Comparison of ENCODE assay signal across 13 cellular contexts in the genomic region with DNA sequence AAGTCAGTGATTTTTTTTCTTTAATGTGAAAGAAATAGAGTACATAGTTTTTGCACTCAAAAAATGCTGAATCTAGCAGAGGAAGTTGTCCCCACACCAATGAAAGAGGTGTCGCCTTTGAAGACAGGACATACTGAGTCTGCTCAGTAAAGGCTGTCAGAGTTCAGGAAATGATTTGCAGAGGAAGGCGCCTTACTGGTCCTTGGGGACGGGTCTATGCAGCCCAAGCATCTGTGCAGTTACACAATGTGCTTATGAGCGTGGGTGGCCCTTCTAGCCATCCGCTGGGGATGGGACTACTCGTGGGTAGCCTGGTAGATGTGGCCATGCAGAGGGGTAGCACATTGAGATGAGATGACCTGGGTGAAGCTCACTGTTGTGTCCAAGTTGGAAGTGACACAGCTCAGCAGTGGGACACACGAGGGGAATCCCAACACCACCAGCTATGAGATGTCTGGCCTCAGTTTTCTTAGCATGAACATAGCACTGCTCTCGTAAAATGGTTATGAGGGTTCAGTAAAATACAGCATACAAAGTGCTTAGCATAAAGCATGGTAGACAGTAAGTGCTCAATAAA.
DNase-seq lines count a peak whose midpoint lies in the region; ATAC-seq, FAIRE-seq and TF ChIP-seq lines count a peak whose summit lies in the region.
"Had no signal": no experiment of that assay in that cellular context is flagged by ENCODE, and none has a peak within 500 bp of the region (broad histone marks: within the 10 kb centered on the region; RNA-seq: fewer than 3 reads in every experiment).

No MANE protein-coding gene starts in this region.

- no peak overlapping the region for H2BK20ac ChIP-seq in H1 (ENCODE audit: low read length)

- no peak overlapping the region for H3K4me3 ChIP-seq in H1 (ENCODE audit: extremely low read depth in 1 of 4, insufficient read depth in 2 of 4, low read depth in 3 of 4, low read length in 4 of 4)
- no peak overlapping the region for H3K4me3 ChIP-seq in tibial artery
- H3K4me3 ChIP-seq: HAP-1 had no signal

- H3K27ac ChIP-seq in CD4-positive, alpha-beta T cell (ENCODE audit: low read depth, low read length): no peak overlapping the region
- H3K27ac ChIP-seq in H1 (ENCODE audit: low read depth, low read length): no peak overlapping the region
- H3K27ac ChIP-seq in tibial artery: no peak overlapping the region

- H3K36me3 Mint-ChIP-seq in CD4-positive, alpha-beta T cell (ENCODE audit: low read depth): no peaks in the 10 kb centered on the region
- peaks cover 10% of the 10 kb centered on the region for H3K36me3 Mint-ChIP-seq in T-helper 2 cell treated with Interferon-gamma antibody and Interleukin-4, amounts not matched to agents 5 μg/mL and 100 μg/mL, for 36 hours (ENCODE audit: low read depth)
- H3K36me3 Mint-ChIP-seq: memory B cell had no signal

- H3K36me3 ChIP-seq in H1 (ENCODE audit: control insufficient read depth in 2 of 4, insufficient read depth in 4 of 4, low read length in 3 of 4) (no peaks in the 10 kb centered on the region), tibial artery (no peaks in the 10 kb centered on the region)
- H3K36me3 ChIP-seq: HAP-1 had no signal

- no peaks in the 10 kb centered on the region for H4K20me1 ChIP-seq in H1 (replicated peaks in 1 of 2; ENCODE audit: control insufficient read depth in 1 of 2, insufficient read depth in 2 of 2, low read length in 2 of 2)

- no peak for TF ChIP-seq CTCF in CD4-positive, alpha-beta T cell (IDR thresholded peaks at IDR 0.05)
- TF ChIP-seq CTCF in H1 (IDR thresholded peaks at IDR 0.05; ENCODE audit: control extremely low read depth in 1 of 3, insufficient read depth in 1 of 3, low read depth in 1 of 3, low read length in 3 of 3) (no peak), tibial artery (IDR thresholded peaks at IDR 0.05) (no peak)

- POLR2A ChIA-PET in CD4-positive, alpha-beta T cell (lab: Charles Lee): no interaction called here
- POLR2A ChIA-PET in H1 (lab: Charles Lee; ENCODE audit: partially characterized antibody): no interaction called here

- WGBS in H1 (ENCODE audit: extremely low coverage in 1 of 2, insufficient coverage in 1 of 2, insufficient read length in 1 of 2, insufficient replicate concordance in 2 of 2, low coverage in 1 of 2, low lambda C conversion rate in 2 of 2, missing lambda C conversion rate in 1 of 2), 2 experiments: 90% methylated on average over 8 of the region's 8 CpGs; no CpG with 5 or more reads in 1 of the 2 experiments

- no peak for FAIRE-seq in H1 (lab: Jason Lieb, UNC)
- FAIRE-seq: small intestine had no signal

- no peak overlapping the region for H2BK5ac ChIP-seq in H1 (ENCODE audit: low read depth, low read length)

- H2AFZ ChIP-seq in H1 (ENCODE audit: low read length): no peak overlapping the region

- CTCF ChIA-PET in CD4-positive, alpha-beta T cell (lab: Charles Lee): no interaction called here
- CTCF ChIA-PET in H1 (lab: Charles Lee; ENCODE audit: partially characterized antibody): interaction anchor here (0.6 to 1.4 kb wide), 8 partner anchors 18 to 228 kb away, joined by 3 read pairs; no protein-coding TSS in a partner anchor

- no peak overlapping the region for H2BK120ac ChIP-seq in H1 (replicated peaks; ENCODE audit: low read depth, low read length)

- 0 out of 2 replicates have a peak overlapping the region, but pooled peaks have one; percentile 8 for H2BK15ac ChIP-seq in H1 (ENCODE audit: low read length)

- H3K27ac Mint-ChIP-seq in CD4-positive, alpha-beta T cell: peak overlapping the region; percentile 79
- peak overlapping the region; percentile 51 for H3K27ac Mint-ChIP-seq in T-helper 2 cell treated with Interferon-gamma antibody and Interleukin-4, amounts not matched to agents 5 μg/mL and 100 μg/mL, for 36 hours
- H3K27ac Mint-ChIP-seq: memory B cell had no signal

- no peaks in the 10 kb centered on the region for H3K27me3 Mint-ChIP-seq in CD4-positive, alpha-beta T cell
- peaks cover 3% of the 10 kb centered on the region for H3K27me3 Mint-ChIP-seq in T-helper 2 cell treated with Interferon-gamma antibody and Interleukin-4, amounts not matched to agents 5 μg/mL and 100 μg/mL, for 36 hours (ENCODE audit: low read depth)

- no peaks in the 10 kb centered on the region; the same call in 1 of the 2 replicates for H3K23me2 ChIP-seq in H1 (ENCODE audit: low read depth, low read length)

- H3K4ac ChIP-seq in H1 (replicated peaks; ENCODE audit: insufficient read length, low read depth, low read length): no peak overlapping the region

- H2BK12ac ChIP-seq in H1 (ENCODE audit: low read depth, low read length): peak overlapping the region; percentile 40; the same call in 1 of the 2 replicates

- no peak overlapping the region for H3K23ac ChIP-seq in H1 (ENCODE audit: insufficient read length)

- no peak overlapping the region for H2AK5ac ChIP-seq in H1 (ENCODE audit: low read depth, low read length)

- no peak overlapping the region for H3K14ac ChIP-seq in H1 (ENCODE audit: insufficient read length)

- DNase-seq in CD4-positive, alpha-beta T cell: peak in 4 of 10 experiments; percentile 18 to 29 (median 22)
- no peak for DNase-seq in T-helper 2 cell treated with Interferon-gamma antibody and Interleukin-4, amounts not matched to agents 5 μg/mL and 100 μg/mL, for 36 hours (ENCODE audit: low spot score)
- DNase-seq in H1 (ENCODE audit: low read depth in 1 of 2, low spot score in 2 of 2) (no peak), NCI-H226 (no peak), NCI-H187 treated with DMSO at 0.1 percent for 48 hours (lab: John Stamatoyannopoulos, UW) (no peak), tibial artery (no peak), hippocampal formation (lab: John Stamatoyannopoulos, UW) (no peak)
- DNase-seq: effector CD4-positive, alpha-beta T cell; occipital lobe; small intestine had no signal

- TF ChIP-seq EP300 in H1 (IDR thresholded peaks at IDR 0.05; ENCODE audit: borderline replicate concordance in 1 of 2, low read depth in 2 of 2, low read length in 2 of 2): no peak

- no peaks in the 10 kb centered on the region for H3K9me3 ChIP-seq in CD4-positive, alpha-beta T cell (ENCODE audit: control insufficient read depth, low read length)
- H3K9me3 ChIP-seq in H1 (ENCODE audit: insufficient read depth in 2 of 2, low read depth in 1 of 2, low read length in 1 of 2) (no peaks in the 10 kb centered on the region), tibial artery (no peaks in the 10 kb centered on the region)
- H3K9me3 ChIP-seq: HAP-1 had no signal

- H4K91ac ChIP-seq in H1 (replicated peaks; ENCODE audit: insufficient read length, low read length): no peak overlapping the region

- H3K79me1 ChIP-seq in H1 (ENCODE audit: low read depth, low read length): no peaks in the 10 kb centered on the region

- H4K5ac ChIP-seq in H1 (ENCODE audit: insufficient read length, low read depth, low read length): no peak overlapping the region

- no peak overlapping the region for H4K8ac ChIP-seq in H1 (ENCODE audit: extremely low read depth, insufficient read depth, low read length)

- H3K4me1 ChIP-seq in H1 (replicated peaks in 1 of 4; ENCODE audit: control insufficient read depth in 3 of 4, insufficient read depth in 4 of 4, low read length in 3 of 4): peaks cover 0 to 3% (median 1%) of the 10 kb centered on the region in 4 experiments; a peak in 3 of 7 replicates
- peaks cover 0 to 38% (median 20%) of the 10 kb centered on the region in 4 donors for H3K4me1 ChIP-seq in tibial artery
- H3K4me1 ChIP-seq: HAP-1 had no signal

- H3K4me2 ChIP-seq in H1 (ENCODE audit: insufficient read depth in 1 of 2, low read depth in 2 of 2, low read length in 2 of 2): no peak overlapping the region

- peak; percentile 71 for ATAC-seq in CD4-positive, alpha-beta T cell (ENCODE audit: poor library complexity)
- peak; percentile 59 for ATAC-seq in GM18502 (IDR thresholded peaks at IDR 0.05; ENCODE audit: poor library complexity, unreplicated experiment)

- no peak overlapping the region for H3K18ac ChIP-seq in H1 (ENCODE audit: extremely low read depth, low read length)

- H3K4me3 Mint-ChIP-seq in CD4-positive, alpha-beta T cell: peak overlapping the region; percentile 40
- peak overlapping the region; percentile 13 for H3K4me3 Mint-ChIP-seq in T-helper 2 cell treated with Interferon-gamma antibody and Interleukin-4, amounts not matched to agents 5 μg/mL and 100 μg/mL, for 36 hours
- H3K4me3 Mint-ChIP-seq: memory B cell had no signal

- no peaks in the 10 kb centered on the region for H3K27me3 ChIP-seq in CD4-positive, alpha-beta T cell (ENCODE audit: control insufficient read depth, insufficient read depth, low read length)
- H3K27me3 ChIP-seq in H1 (replicated peaks in 1 of 4; ENCODE audit: control insufficient read depth in 3 of 4, extremely low read depth in 1 of 4, insufficient read depth in 3 of 4, low read length in 3 of 4) (no peaks in the 10 kb centered on the region), tibial artery (peaks cover 0 to 15% of the 10 kb centered on the region in 2 donors)

- H3K9me3 Mint-ChIP-seq in CD4-positive, alpha-beta T cell: no peaks in the 10 kb centered on the region
- peaks cover 8% of the 10 kb centered on the region for H3K9me3 Mint-ChIP-seq in T-helper 2 cell treated with Interferon-gamma antibody and Interleukin-4, amounts not matched to agents 5 μg/mL and 100 μg/mL, for 36 hours
- H3K9me3 Mint-ChIP-seq: memory B cell had no signal

- intact Hi-C loops in CD4-positive, alpha-beta T cell (cut with DNase I, micrococcal nuclease): no loop called here
- intact Hi-C loops in tibial artery (cut with DNase I; ENCODE audit: low total_unique reads): no loop called here

- no peak overlapping the region for H3K56ac ChIP-seq in H1 (replicated peaks; ENCODE audit: insufficient read length, low read depth, low read length)

- no peak for TF ChIP-seq POLR2A in H1 (IDR thresholded peaks at IDR 0.05; ENCODE audit: control extremely low read depth in 1 of 2, low read depth in 2 of 2, low read length in 2 of 2)

- H3K9ac ChIP-seq in H1 (replicated peaks in 1 of 4; ENCODE audit: extremely low read depth in 1 of 4, low read depth in 3 of 4, low read length in 3 of 4): no peak overlapping the region

- H3K4me1 Mint-ChIP-seq in CD4-positive, alpha-beta T cell (ENCODE audit: low read depth): peaks cover 24% of the 10 kb centered on the region
- peaks cover 40% of the 10 kb centered on the region for H3K4me1 Mint-ChIP-seq in T-helper 2 cell treated with Interferon-gamma antibody and Interleukin-4, amounts not matched to agents 5 μg/mL and 100 μg/mL, for 36 hours (ENCODE audit: low read depth)

- H3K79me2 ChIP-seq in H1 (ENCODE audit: control insufficient read depth in 1 of 2, insufficient read depth in 2 of 2, low read length in 2 of 2): no peaks in the 10 kb centered on the region

- no peak for TF ChIP-seq RAD21 in H1 (IDR thresholded peaks at IDR 0.05 in 1 of 2, conservative IDR thresholded peaks at IDR 0.05 in 1 of 2; ENCODE audit: low read depth in 2 of 2, low read length in 2 of 2)

TF ChIP-seq in H1, 55 proteins besides CTCF, POLR2A, EP300 and RAD21 (continues in another document):
- TF ChIP-seq KDM4A (IDR thresholded peaks at IDR 0.05; ENCODE audit: low read depth, low read length, severe bottlenecking) (no peak), YY1 (IDR thresholded peaks at IDR 0.05; ENCODE audit: low read depth, low read length) (no peak), TAF1 (IDR thresholded peaks at IDR 0.05; ENCODE audit: low read depth, low read length) (no peak), GTF2F1 (IDR thresholded peaks at IDR 0.05; ENCODE audit: borderline replicate concordance, low read depth, low read length) (no peak)
